Comparison of ENCODE assay signal across 2 cellular contexts in the genomic region with DNA sequence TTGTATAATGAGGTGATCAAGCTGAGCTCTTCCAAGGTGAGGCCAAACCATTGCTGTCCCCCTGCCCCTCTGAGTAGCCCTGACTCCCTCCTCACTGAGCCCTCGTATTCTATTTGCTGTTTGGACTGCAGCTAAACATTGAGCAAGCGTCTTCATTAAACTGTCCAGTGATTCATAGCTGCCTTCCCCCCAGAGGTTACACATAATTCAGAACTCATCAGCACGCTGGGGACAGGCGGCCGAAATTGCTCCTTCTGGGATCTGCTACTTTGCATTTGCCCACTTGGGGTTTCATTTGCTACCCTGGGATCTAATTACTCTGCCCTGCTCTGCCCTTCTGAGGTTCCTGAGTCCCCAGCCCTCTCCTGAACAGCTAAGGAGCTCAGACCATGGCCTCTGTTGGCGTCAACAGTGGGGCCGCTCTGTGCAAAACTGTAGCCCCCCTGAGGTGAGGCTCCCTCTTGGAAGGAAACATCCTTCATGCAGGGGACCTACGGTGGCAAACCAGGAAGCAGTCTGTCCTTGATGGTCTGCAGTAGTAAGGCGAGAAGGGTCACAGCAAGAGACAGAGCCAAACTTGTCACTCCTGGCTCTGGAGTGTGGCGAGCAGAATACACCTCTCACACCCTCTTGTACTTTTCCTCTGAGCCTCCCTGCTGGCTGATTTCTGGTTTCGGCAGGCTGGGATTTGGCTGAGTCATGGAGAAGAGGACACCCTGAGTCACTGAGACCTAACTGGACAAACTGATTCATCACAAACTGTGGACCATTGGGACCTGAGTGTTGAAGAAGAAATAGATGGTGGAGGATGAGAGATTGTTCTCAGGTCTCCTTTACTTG.
TF ChIP-seq lines count a peak whose summit lies in the region.

No MANE protein-coding gene starts in this region.

TF ChIP-seq in SK-N-SH, 30 proteins besides CTCF, POLR2A, EP300 and RAD21 (continued from another document):
- TF ChIP-seq REST (IDR thresholded peaks at IDR 0.05; ENCODE audit: low read depth, low read length) (no peak), ZBTB33 (IDR thresholded peaks at IDR 0.05; ENCODE audit: borderline replicate concordance, low read depth) (no peak), FOSL2 (IDR thresholded peaks at IDR 0.05; ENCODE audit: borderline replicate concordance, low read depth) (no peak), SIN3A (IDR thresholded peaks at IDR 0.05; ENCODE audit: borderline replicate concordance, low read depth, low read length) (no peak), MXI1 (IDR thresholded peaks at IDR 0.05; ENCODE audit: low read depth, low read length) (no peak), EZH2phosphoT487 (IDR thresholded peaks at IDR 0.05; ENCODE audit: borderline replicate concordance, low read depth) (no peak), NRF1 (IDR thresholded peaks at IDR 0.05; ENCODE audit: low read depth, low read length) (no peak)

TF ChIP-seq in SK-N-SH treated with all-trans-retinoic acid at 6 μM for 48 hours, 23 proteins besides CTCF, POLR2A, EP300 and RAD21 (continued from another document):
- no peak for TF ChIP-seq CSRNP3 (CRISPR knock-in tag; IDR thresholded peaks at IDR 0.05)
